30 cellular contexts compared by ENCODE assay signal in the genomic region with DNA sequence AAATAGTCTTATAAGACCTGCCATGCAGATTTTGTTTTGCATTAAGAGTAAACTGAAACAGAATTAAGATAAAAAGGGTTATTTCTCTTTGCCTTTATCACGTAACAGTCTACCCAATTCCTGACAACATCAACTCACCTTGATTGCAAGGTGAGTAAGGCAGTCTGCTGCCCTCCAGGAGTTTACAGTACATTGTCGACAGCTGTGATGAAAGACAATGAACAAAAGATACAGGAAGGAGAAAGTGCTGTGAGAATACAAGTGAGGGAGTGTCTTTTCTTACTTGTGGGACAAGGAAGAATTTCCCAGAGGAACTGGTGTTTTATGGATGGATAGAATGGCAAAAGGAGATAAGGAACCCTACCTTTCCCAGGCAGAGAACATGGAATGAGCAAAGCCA.
"Had no signal": no experiment of that assay in that cellular context is flagged by ENCODE, and none has a peak within 500 bp of the region (broad histone marks: within the 10 kb centered on the region; RNA-seq: fewer than 3 reads in every experiment).

No MANE protein-coding gene starts in this region.

- H3K4me3 Mint-ChIP-seq: immature natural killer cell; naive thymus-derived CD8-positive, alpha-beta T cell; nephron; neural progenitor cell; stimulated activated effector memory CD8-positive, alpha-beta T cell treated with anti-CD3 and anti-CD28 coated beads, Interleukin-12 subunit alpha, Interleukin-12 subunit beta, amount 100 ng/mL, for 72 hours; stimulated activated naive CD8-positive, alpha-beta T cell treated with anti-CD3 and anti-CD28 coated beads, Interleukin-15, Interleukin-2, amounts not matched to agents 100 ng/mL and 50 ng/mL, for 24 hours had no signal

- FAIRE-seq: islet of Langerhans, kidney, urothelium cell line had no signal

- ATAC-seq: left colon; left lung; lower lobe of right lung; naive thymus-derived CD8-positive, alpha-beta T cell; right lobe of liver; stimulated activated effector memory CD8-positive, alpha-beta T cell treated with anti-CD3 and anti-CD28 coated beads, Interleukin-12 subunit alpha, Interleukin-12 subunit beta, amount 100 ng/mL, for 72 hours; upper lobe of right lung had no signal

- H3K27ac Mint-ChIP-seq: immature natural killer cell; naive thymus-derived CD8-positive, alpha-beta T cell; nephron; neural progenitor cell; progenitor cell of endocrine pancreas; stimulated activated effector memory CD8-positive, alpha-beta T cell treated with anti-CD3 and anti-CD28 coated beads, Interleukin-12 subunit alpha, Interleukin-12 subunit beta, amount 100 ng/mL, for 72 hours; stimulated activated naive CD8-positive, alpha-beta T cell treated with anti-CD3 and anti-CD28 coated beads, Interleukin-15, Interleukin-2, amounts not matched to agents 100 ng/mL and 50 ng/mL, for 24 hours had no signal

- H3K36me3 ChIP-seq: left lung, lower lobe of right lung, neural progenitor cell, ovary, right atrium auricular region, right lobe of liver, suprapubic skin, thoracic aorta, tibial artery, upper lobe of right lung had no signal

- H3K27me3 Mint-ChIP-seq: progenitor cell of endocrine pancreas; stimulated activated naive CD8-positive, alpha-beta T cell treated with anti-CD3 and anti-CD28 coated beads, Interleukin-15, Interleukin-2, amounts not matched to agents 100 ng/mL and 50 ng/mL, for 24 hours had no signal

- H3K9me3 Mint-ChIP-seq: immature natural killer cell; naive thymus-derived CD8-positive, alpha-beta T cell; nephron; neural progenitor cell; stimulated activated effector memory CD8-positive, alpha-beta T cell treated with anti-CD3 and anti-CD28 coated beads, Interleukin-12 subunit alpha, Interleukin-12 subunit beta, amount 100 ng/mL, for 72 hours; stimulated activated naive CD8-positive, alpha-beta T cell treated with anti-CD3 and anti-CD28 coated beads, Interleukin-15, Interleukin-2, amounts not matched to agents 100 ng/mL and 50 ng/mL, for 24 hours had no signal

- H3K36me3 Mint-ChIP-seq: immature natural killer cell; naive thymus-derived CD8-positive, alpha-beta T cell; neural progenitor cell; stimulated activated effector memory CD8-positive, alpha-beta T cell treated with anti-CD3 and anti-CD28 coated beads, Interleukin-12 subunit alpha, Interleukin-12 subunit beta, amount 100 ng/mL, for 72 hours had no signal

- H3K27ac ChIP-seq: left lung, lower lobe of right lung, neural progenitor cell, ovary, right atrium auricular region, right lobe of liver, skin epidermis, suprapubic skin, thoracic aorta, tibial artery, upper lobe of right lung had no signal

- H3K4me3 ChIP-seq: left lung, lower lobe of right lung, neural progenitor cell, ovary, right atrium auricular region, right lobe of liver, skin epidermis, suprapubic skin, thoracic aorta, tibial artery, upper lobe of right lung had no signal

- H3K4me1 Mint-ChIP-seq: immature natural killer cell; naive thymus-derived CD8-positive, alpha-beta T cell; stimulated activated effector memory CD8-positive, alpha-beta T cell treated with anti-CD3 and anti-CD28 coated beads, Interleukin-12 subunit alpha, Interleukin-12 subunit beta, amount 100 ng/mL, for 72 hours had no signal

- H3K4me1 ChIP-seq: lower lobe of right lung, right atrium auricular region, right lobe of liver, suprapubic skin, upper lobe of right lung had no signal

- H3K27me3 ChIP-seq: left lung, neural progenitor cell, ovary, right atrium auricular region, right lobe of liver, suprapubic skin, tibial artery, upper lobe of right lung had no signal

- H3K9me3 ChIP-seq: left lung, lower lobe of right lung, ovary, right atrium auricular region, right lobe of liver, suprapubic skin, thoracic aorta, tibial artery, upper lobe of right lung had no signal

- DNase-seq: hippocampal formation; immature natural killer cell; kidney; left colon; left lung; lower lobe of right lung; mammary epithelial cell; mesenchymal stem cell; midbrain; naive thymus-derived CD8-positive, alpha-beta T cell; ovary; right lobe of liver; stimulated activated CD4-positive, alpha-beta T cell treated with anti-CD3 and anti-CD28 coated beads, Interleukin-12 subunit alpha, Interleukin-12 subunit beta, amount 100 ng/mL, for 4 hours; stimulated activated CD4-positive, alpha-beta T cell treated with anti-CD3 and anti-CD28 coated beads, Interleukin-15, amount 100 ng/mL, for 24 hours; stimulated activated CD4-positive, alpha-beta T cell treated with anti-CD3 and anti-CD28 coated beads, Interleukin-2, amount 100 ng/mL, for 24 hours; stimulated activated CD4-positive, alpha-beta T cell treated with anti-CD3 and anti-CD28 coated beads, Interleukin-4, amount 100 ng/mL, for 1 hour; stimulated activated naive CD4-positive, alpha-beta T cell; tibial artery; upper lobe of right lung had no signal
